Comparison of ENCODE assay signal across 15 cellular contexts in genomic region chr16:28599377-28600285, GRCh38. TPM values are rescaled to one million over a fixed set of nuclear protein-coding genes. Genes with fewer than 3 reads are reported as not detected.
DNase-seq lines count a peak whose midpoint lies in the region; ATAC-seq, FAIRE-seq and TF ChIP-seq lines count a peak whose summit lies in the region.
"Not testable (repeated sequence)": the region's sequence is repeated elsewhere in the genome, so short reads cannot be mapped to it uniquely, and the experiment has no call there.
"Had no signal": no experiment of that assay in that cellular context is flagged by ENCODE, and none has a peak within 500 bp of the region (broad histone marks: within the 10 kb centered on the region; RNA-seq: fewer than 3 reads in every experiment).

No MANE protein-coding gene starts in this region.

- TF ChIP-seq CTCF in A549 (IDR thresholded peaks at IDR 0.05): not testable (repeated sequence)

- ATAC-seq in A549 (peak; percentile 55 to 74), GM18868 (IDR thresholded peaks at IDR 0.05; ENCODE audit: unreplicated experiment) (peak; percentile 73), GM21619 (IDR thresholded peaks at IDR 0.05; ENCODE audit: unreplicated experiment) (peak; percentile 66), HG03378 (IDR thresholded peaks at IDR 0.05; ENCODE audit: unreplicated experiment) (peak; percentile 66), T-helper 17 cell (peak; percentile 98), left ventricle myocardium superior (peak; percentile 27)
- ATAC-seq in activated naive CD8-positive, alpha-beta T cell treated with anti-CD3 and anti-CD28 coated beads, Interleukin-2, amount 50 U/mL, for 24 hours: peak; percentile 68
- ATAC-seq in naive thymus-derived CD8-positive, alpha-beta T cell: peak; percentile 99

- DNase-seq in A549 (ENCODE audit: low read depth in 1 of 2, low spot score in 1 of 2); T-helper 17 cell; activated naive CD8-positive, alpha-beta T cell treated with anti-CD3 and anti-CD28 coated beads, Interleukin-2, amount 50 U/mL, for 24 hours; left ventricle myocardium superior; naive thymus-derived CD8-positive, alpha-beta T cell: not testable (repeated sequence)

- not testable (repeated sequence) for H3K4me3 ChIP-seq in A549

- H3K9me3 Mint-ChIP-seq in activated naive CD8-positive, alpha-beta T cell treated with anti-CD3 and anti-CD28 coated beads, Interleukin-2, amount 50 U/mL, for 24 hours; naive thymus-derived CD8-positive, alpha-beta T cell: not testable (repeated sequence)

- H3K4me1 Mint-ChIP-seq in T-helper 17 cell; activated naive CD8-positive, alpha-beta T cell treated with anti-CD3 and anti-CD28 coated beads, Interleukin-2, amount 50 U/mL, for 24 hours: not testable (repeated sequence)
- peaks cover 4 to 13% (median 8%) of the 10 kb centered on the region in 4 donors for H3K4me1 Mint-ChIP-seq in naive thymus-derived CD8-positive, alpha-beta T cell

- WGBS in A549 (ENCODE audit: missing lambda C conversion rate): no CpG with 5 or more reads among the region's 17 CpGs

- FAIRE-seq in A549 (lab: Jason Lieb, UNC): not testable (repeated sequence)

- CTCF ChIA-PET in A549 (lab: Yijun Ruan, JAX): not testable (repeated sequence)

- not testable (repeated sequence) for H3K27ac Mint-ChIP-seq in T-helper 17 cell; activated naive CD8-positive, alpha-beta T cell treated with anti-CD3 and anti-CD28 coated beads, Interleukin-2, amount 50 U/mL, for 24 hours; naive thymus-derived CD8-positive, alpha-beta T cell

- not testable (repeated sequence) for H3K4me3 Mint-ChIP-seq in T-helper 17 cell; activated naive CD8-positive, alpha-beta T cell treated with anti-CD3 and anti-CD28 coated beads, Interleukin-2, amount 50 U/mL, for 24 hours; naive thymus-derived CD8-positive, alpha-beta T cell

- H3K4me1 ChIP-seq in A549: not testable (repeated sequence)

- TF ChIP-seq RAD21 in A549 (conservative IDR thresholded peaks at IDR 0.05 in 1 of 2, IDR thresholded peaks at IDR 0.05 in 1 of 2): not testable (repeated sequence)

- H3K9me3 ChIP-seq in A549; T-helper 17 cell (ENCODE audit: control insufficient read depth, low read length, poor library complexity, severe bottlenecking): not testable (repeated sequence)

- not testable (repeated sequence) for TF ChIP-seq EP300 in A549 (IDR thresholded peaks at IDR 0.05)

- H3K36me3 Mint-ChIP-seq in T-helper 17 cell (ENCODE audit: low read depth); activated naive CD8-positive, alpha-beta T cell treated with anti-CD3 and anti-CD28 coated beads, Interleukin-2, amount 50 U/mL, for 24 hours (ENCODE audit: low read depth); naive thymus-derived CD8-positive, alpha-beta T cell: not testable (repeated sequence)

- not testable (repeated sequence) for H3K27me3 Mint-ChIP-seq in T-helper 17 cell; activated naive CD8-positive, alpha-beta T cell treated with anti-CD3 and anti-CD28 coated beads, Interleukin-2, amount 50 U/mL, for 24 hours; naive thymus-derived CD8-positive, alpha-beta T cell

- POLR2A ChIA-PET in A549 (lab: Yijun Ruan, JAX); naive thymus-derived CD8-positive, alpha-beta T cell (lab: Charles Lee): not testable (repeated sequence)

- not testable (repeated sequence) for H3K4me2 ChIP-seq in A549

- intact Hi-C loops in left ventricle myocardium superior (cut with micrococcal nuclease): not testable (repeated sequence)

- TF ChIP-seq POLR2A in A549 (IDR thresholded peaks at IDR 0.05; ENCODE audit: low read length): not testable (repeated sequence)

- not testable (repeated sequence) for H3K27ac ChIP-seq in A549

RNA-seq across cellular contexts. Expression of gene SULT1A2, which starts 2.8 kb away (rescaled TPM):
- polyA plus RNA-seq in A549 (2011; rRNA removed) (0.06 and 0.17 TPM in 2 replicates), A549 (2017; fragmentation: RNase III; extraction: RNeasy Plus Mini Kit Qiagen cat#74134 plus additional on column Dnase treatment) (0.09 to 0.18 TPM in 2 of 3 replicates, not detected in the other)
- 0.12 TPM in 2 replicates for polyA plus RNA-seq in A549 (2012; cell fraction: cytosol; rRNA removed)
- polyA plus RNA-seq in A549 (2012; cell fraction: nucleus; rRNA removed): 0.30 and 0.64 TPM in 2 replicates
- polyA minus RNA-seq in A549 (2011; rRNA and poly(A)+ RNA removed): 0.29 TPM in 1 of 2 replicates, not detected in the other
- total RNA-seq in T-helper 17 cell (under 1 TPM in 1 of 2 donors, not detected in 1; 0.22 TPM), left ventricle myocardium superior (1.1 TPM)
- total RNA-seq in naive thymus-derived CD8-positive, alpha-beta T cell: 1 to 10 TPM in 1 of 2 experiments, under 1 TPM in 1; 0.66 to 2.1 TPM
- not detected for polyA plus RNA-seq in naive thymus-derived CD8-positive, alpha-beta T cell
- total RNA-seq: lung microvascular endothelial cell, SK-MEL-5 had no signal
- polyA plus RNA-seq: CD8-positive, alpha-beta memory T cell; IgD-negative memory B cell had no signal

RNA-seq across cellular contexts. Expression of gene SULT1A1, which starts 10.2 kb away (rescaled TPM):
- polyA plus RNA-seq in A549 (2011; rRNA removed): 2.5 and 3.5 TPM in 2 replicates
- 3.0 and 3.7 TPM in 2 replicates for polyA plus RNA-seq in A549 (2012; cell fraction: cytosol; rRNA removed)
- 8.3 and 10.5 TPM in 2 replicates for polyA plus RNA-seq in A549 (2012; cell fraction: nucleus; rRNA removed)
- polyA plus RNA-seq in A549 (2017; fragmentation: RNase III; extraction: RNeasy Plus Mini Kit Qiagen cat#74134 plus additional on column Dnase treatment): 4.0 to 5.2 TPM (median 4.8 TPM) in 3 replicates
- 1.9 and 3.0 TPM in 2 replicates for polyA minus RNA-seq in A549 (2011; rRNA and poly(A)+ RNA removed)
- 10 to 100 TPM; 10.6 to 14.4 TPM for total RNA-seq in T-helper 17 cell
- 15.5 TPM for total RNA-seq in left ventricle myocardium superior
- 10 to 100 TPM; 20.5 to 20.9 TPM for total RNA-seq in naive thymus-derived CD8-positive, alpha-beta T cell
- polyA plus RNA-seq in naive thymus-derived CD8-positive, alpha-beta T cell: 10 to 100 TPM in 1 of 3 donors, 1 to 10 TPM in 2; 3.3 to 12.6 (median 9.7) TPM

RNA-seq across cellular contexts. Expression of gene NPIPB8, which starts 38.2 kb away (rescaled TPM):
- polyA plus RNA-seq in A549 (2011; rRNA removed): 0.87 and 0.98 TPM in 2 replicates
- polyA plus RNA-seq in A549 (2012; cell fraction: cytosol; rRNA removed): 0.08 TPM in 1 of 2 replicates, not detected in the other
- 0.31 and 1.8 TPM in 2 replicates for polyA plus RNA-seq in A549 (2012; cell fraction: nucleus; rRNA removed)
- 0.30 to 1.0 TPM (median 0.74 TPM) in 3 replicates for polyA plus RNA-seq in A549 (2017; fragmentation: RNase III; extraction: RNeasy Plus Mini Kit Qiagen cat#74134 plus additional on column Dnase treatment)
- 0.92 and 2.1 TPM in 2 replicates for polyA minus RNA-seq in A549 (2011; rRNA and poly(A)+ RNA removed)
- total RNA-seq in T-helper 17 cell: 1 to 10 TPM in 1 of 2 donors, not detected in 1; 1.2 TPM
- total RNA-seq in left ventricle myocardium superior: not detected
- total RNA-seq in naive thymus-derived CD8-positive, alpha-beta T cell: 1 to 10 TPM; 4.5 to 5.4 TPM
- polyA plus RNA-seq in naive thymus-derived CD8-positive, alpha-beta T cell: under 1 TPM in 1 of 3 donors, not detected in 2; 0.53 TPM
- total RNA-seq: cardiac muscle cell, H1, SK-MEL-5 had no signal
- polyA plus RNA-seq: aorta, IgD-negative memory B cell had no signal

RNA-seq across cellular contexts. Expression of gene SGF29, which starts 45.9 kb away (rescaled TPM):
- polyA plus RNA-seq in A549 (2011; rRNA removed) (3.3 and 4.5 TPM in 2 replicates), A549 (2017; fragmentation: RNase III; extraction: RNeasy Plus Mini Kit Qiagen cat#74134 plus additional on column Dnase treatment) (19.3 to 20.8 TPM (median 20.3 TPM) in 3 replicates)
- 9.8 and 10.5 TPM in 2 replicates for polyA plus RNA-seq in A549 (2012; cell fraction: cytosol; rRNA removed)
- polyA plus RNA-seq in A549 (2012; cell fraction: nucleus; rRNA removed): 24.3 and 27.0 TPM in 2 replicates
- 7.9 and 11.8 TPM in 2 replicates for polyA minus RNA-seq in A549 (2011; rRNA and poly(A)+ RNA removed)
- total RNA-seq in T-helper 17 cell (10 to 100 TPM; 49.7 to 53.7 TPM), left ventricle myocardium superior (20.4 TPM)
- total RNA-seq in naive thymus-derived CD8-positive, alpha-beta T cell: 10 to 100 TPM; 68.3 to 73.0 TPM
- 10 to 100 TPM; 48.3 to 71.7 (median 50.4) TPM for polyA plus RNA-seq in naive thymus-derived CD8-positive, alpha-beta T cell

Comparison
In these comparisons a context has a peak if more than half of its experiments do, and no peak if none do; other contexts are left out.
1. ATAC-seq: peak in every context shown above with its lines; median percentile 99 in naive thymus-derived CD8-positive, alpha-beta T cell; 98 in T-helper 17 cell; 73 in GM18868; 68 in activated naive CD8-positive, alpha-beta T cell treated with anti-CD3 and anti-CD28 coated beads, Interleukin-2, amount 50 U/mL, for 24 hours; 66 in GM21619; 66 in HG03378; 64 in A549; 27 in left ventricle myocardium superior.